1 cellular context compared by ENCODE assay signal in genomic region chr2:166900700-166901099, GRCh38.
TF ChIP-seq lines count a peak whose summit lies in the region.

No MANE protein-coding gene starts in this region.

TF ChIP-seq in SK-N-SH, 30 proteins besides CTCF, POLR2A, EP300 and RAD21 (continued from another document):
- TF ChIP-seq CHD2 (IDR thresholded peaks at IDR 0.05; ENCODE audit: low read length, partially characterized antibody), result no peak
- TF ChIP-seq NRF1 (IDR thresholded peaks at IDR 0.05; ENCODE audit: low read depth, low read length), result no peak
- TF ChIP-seq NFIC (IDR thresholded peaks at IDR 0.05; ENCODE audit: borderline replicate concordance), result no peak
- no peak for TF ChIP-seq IRF3 (IDR thresholded peaks at IDR 0.05; ENCODE audit: low read depth, low read length)
- TF ChIP-seq ELF1 (IDR thresholded peaks at IDR 0.05), result no peak
- no peak for TF ChIP-seq TEAD4 (IDR thresholded peaks at IDR 0.05; ENCODE audit: borderline replicate concordance, insufficient read depth)
- TF ChIP-seq TCF12 (IDR thresholded peaks at IDR 0.05), result no peak
